16 cellular contexts compared by ENCODE assay signal in the genomic region with DNA sequence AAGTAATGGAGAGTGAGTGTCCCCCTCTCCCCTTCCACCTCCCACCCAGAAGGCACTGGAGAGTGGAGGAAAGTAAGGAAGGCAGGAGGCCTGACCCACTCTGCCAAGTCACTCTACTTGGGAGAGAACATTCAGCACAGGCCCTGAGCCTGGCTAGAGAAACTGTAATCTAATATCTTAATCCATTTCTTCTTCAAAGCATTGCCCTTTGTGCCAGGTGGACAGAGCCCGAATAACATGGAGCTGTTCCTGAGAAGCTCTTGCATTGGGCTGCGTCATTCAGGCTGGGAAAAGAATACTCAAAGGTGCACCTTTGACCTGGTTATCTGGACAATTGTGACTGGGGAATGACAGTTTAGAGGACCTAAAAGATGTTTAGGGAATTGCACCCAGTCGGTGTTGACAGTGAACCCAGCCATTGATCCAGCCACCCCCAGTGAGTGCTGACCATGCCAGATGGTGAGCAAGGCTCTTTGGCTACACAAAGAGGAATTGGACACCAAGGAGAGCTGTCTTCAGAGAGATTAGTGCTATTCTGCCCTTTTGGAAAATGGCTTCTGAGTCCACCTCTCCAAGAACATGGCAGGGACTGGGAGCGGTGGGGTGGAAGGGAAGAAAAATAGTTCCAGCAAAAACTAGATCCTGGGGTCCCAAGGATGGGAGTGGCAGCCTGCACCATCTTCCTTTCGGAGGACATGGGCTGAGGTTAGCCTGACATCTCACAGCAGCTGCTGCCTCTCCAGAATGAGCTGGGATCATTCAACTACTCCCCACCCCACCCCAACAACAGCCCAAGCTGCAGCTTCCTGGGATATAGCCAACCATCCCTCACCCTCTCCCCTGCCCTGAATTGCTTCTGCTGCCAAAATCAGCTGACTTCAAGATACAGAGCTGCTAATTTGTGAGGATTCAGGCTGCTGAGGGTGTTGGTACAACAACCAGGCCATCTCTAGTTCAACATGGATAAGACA. TPM values are rescaled to one million over a fixed set of nuclear protein-coding genes. Genes with fewer than 3 reads are reported as not detected.
DNase-seq lines count a peak whose midpoint lies in the region; ATAC-seq and TF ChIP-seq lines count a peak whose summit lies in the region.
"Had no signal": no experiment of that assay in that cellular context is flagged by ENCODE, and none has a peak within 500 bp of the region (broad histone marks: within the 10 kb centered on the region; RNA-seq: fewer than 3 reads in every experiment).

No MANE protein-coding gene starts in this region.

- no peaks in the 10 kb centered on the region for H3K27me3 ChIP-seq in SJCRH30
- peaks cover 0 to under 1% (median 0%) of the 10 kb centered on the region in 3 donors for H3K27me3 ChIP-seq in psoas muscle (ENCODE audit: insufficient read depth in 3 of 3, low read length in 2 of 3)
- H3K27me3 ChIP-seq: BLaER1 had no signal

- no peaks in the 10 kb centered on the region for H3K36me3 ChIP-seq in SJCRH30
- no peaks in the 10 kb centered on the region for H3K36me3 ChIP-seq in psoas muscle (ENCODE audit: insufficient read depth in 1 of 2, low read depth in 1 of 2)
- H3K36me3 ChIP-seq: BLaER1, HAP-1 had no signal

- intact Hi-C loops in psoas muscle (cut with DNase I), result no loop called here

- H3K27ac ChIP-seq in SJCRH30, result no peak overlapping the region
- peak overlapping the region; percentile 77 for H3K27ac ChIP-seq in psoas muscle
- H3K27ac ChIP-seq: BLaER1, GM23248 had no signal

- H3K4me3 ChIP-seq in SJCRH30 (no peak overlapping the region), psoas muscle (no peak overlapping the region)
- H3K4me3 ChIP-seq: BLaER1, GM12878, GM23248, HAP-1 had no signal

- H3K9me3 ChIP-seq in SJCRH30 (replicated peaks) (no peaks in the 10 kb centered on the region), psoas muscle (no peaks in the 10 kb centered on the region)
- H3K9me3 ChIP-seq: BLaER1, HAP-1 had no signal

- peaks cover 19% of the 10 kb centered on the region for H3K4me1 ChIP-seq in SJCRH30
- peaks cover 34% of the 10 kb centered on the region for H3K4me1 ChIP-seq in psoas muscle
- H3K4me1 ChIP-seq: BLaER1, HAP-1 had no signal

- WGBS in psoas muscle, 3 donors, result 41 to 55% (median 45%) methylated on average over 5 of the region's 5 CpGs

- TF ChIP-seq POLR2A in GM18505 (IDR thresholded peaks at IDR 0.05; ENCODE audit: borderline replicate concordance, extremely low read depth, insufficient read depth, insufficient read length), result no peak

- ATAC-seq in psoas muscle, result peak; percentile 83 to 91 (median 88)
- ATAC-seq in GM18505 (IDR thresholded peaks at IDR 0.05; ENCODE audit: unreplicated experiment), result no peak
- ATAC-seq: GM12878 had no signal

- DNase-seq in NCI-H82 (lab: John Stamatoyannopoulos, UW) (peak; percentile 31), NCI-H82 treated with DMSO at 0.1 percent for 48 hours (lab: John Stamatoyannopoulos, UW; ENCODE audit: unreplicated experiment) (no peak), SJCRH30 (peak; percentile 27 to 56), psoas muscle (peak in 1 of 2 donors; percentile 62), MV-4-11 (lab: John Stamatoyannopoulos, UW) (no peak), NCI-H2227 treated with DMSO at 0.1 percent for 48 hours (lab: John Stamatoyannopoulos, UW) (no peak)
- DNase-seq: 8988T; CD4-positive, alpha-beta memory T cell; DMS53; DND-41; EL; GM23248 had no signal

- TF ChIP-seq CTCF in psoas muscle (IDR thresholded peaks at IDR 0.05), result no peak

RNA-seq across cellular contexts. Expression of a gene that starts 11.6 kb away (rescaled TPM):
- total RNA-seq in SJCRH30 (2014; rRNA removed; shearing (Covaris generic)), result 19.8 and 20.3 TPM in 2 replicates
- 1 to 10 TPM; 2.7 to 8.5 (median 5.2) TPM for total RNA-seq in psoas muscle
- 1 to 10 TPM in 2 of 3 donors, under 1 TPM in 1; 0.60 to 2.2 (median 1.2) TPM for polyA plus RNA-seq in psoas muscle
- polyA plus RNA-seq: GM12878 had no signal

Comparison
In these comparisons a context has a peak if more than half of its experiments do, and no peak if none do; other contexts are left out.
1. DNase-seq: peak in NCI-H82 (single experiment) and SJCRH30 (2 of 2); none in NCI-H82 treated with DMSO at 0.1 percent for 48 hours (single experiment), MV-4-11 (single experiment) and NCI-H2227 treated with DMSO at 0.1 percent for 48 hours (single experiment).